27 cellular contexts compared by ENCODE assay signal in genomic region chr4:118356731-118357130, GRCh38. TPM values are rescaled to one million over a fixed set of nuclear protein-coding genes. Genes with fewer than 3 reads are reported as not detected.
"Had no signal": no experiment of that assay in that cellular context is flagged by ENCODE, and none has a peak within 500 bp of the region (broad histone marks: within the 10 kb centered on the region; RNA-seq: fewer than 3 reads in every experiment).

No MANE protein-coding gene starts in this region.

- H3K36me3 Mint-ChIP-seq: activated naive CD4-positive, alpha-beta T cell treated with anti-CD3 and anti-CD28 coated beads, Interleukin-2, amount 10 ng/mL, durations not matched to agents 7 days and 5 days had no signal

- H3K36me3 ChIP-seq: colonic mucosa, heart right ventricle, lower lobe of right lung, transverse colon had no signal

- H3K4me3 ChIP-seq: colonic mucosa, dorsolateral prefrontal cortex, heart right ventricle, lower lobe of right lung, testis, transverse colon had no signal

- H3K27ac Mint-ChIP-seq: activated CD4-positive, alpha-beta memory T cell treated with anti-CD3 and anti-CD28 coated beads, Interleukin-2, amount 10 ng/mL, durations not matched to agents 7 days and 5 days; activated naive CD4-positive, alpha-beta T cell treated with anti-CD3 and anti-CD28 coated beads, Interleukin-2, amount 10 ng/mL, durations not matched to agents 7 days and 5 days; activated T-cell treated with anti-CD3 and anti-CD28 coated beads, Interleukin-2, amount 50 U/mL, for 24 hours; natural killer cell; T-helper 2 cell treated with Interferon-gamma antibody and Interleukin-4, amounts not matched to agents 5 μg/mL and 100 μg/mL, for 36 hours had no signal

- H3K4me3 Mint-ChIP-seq: activated CD4-positive, alpha-beta memory T cell treated with anti-CD3 and anti-CD28 coated beads, Interleukin-2, amount 10 ng/mL, durations not matched to agents 7 days and 5 days; activated naive CD4-positive, alpha-beta T cell treated with anti-CD3 and anti-CD28 coated beads, Interleukin-2, amount 10 ng/mL, durations not matched to agents 7 days and 5 days; activated T-cell treated with anti-CD3 and anti-CD28 coated beads, Interleukin-2, amount 50 U/mL, for 24 hours; natural killer cell; T-helper 2 cell treated with Interferon-gamma antibody and Interleukin-4, amounts not matched to agents 5 μg/mL and 100 μg/mL, for 36 hours had no signal

- ATAC-seq: activated CD4-positive, CD25-positive, alpha-beta regulatory T cell treated with anti-CD3 and anti-CD28 coated beads, Interleukin-2, amount 50 U/mL, for 24 hours; heart right ventricle; left lobe of liver; lower lobe of right lung; natural killer cell; right cardiac atrium; stimulated activated naive CD8-positive, alpha-beta T cell treated with anti-CD3 and anti-CD28 coated beads, Interleukin-15, Interleukin-2, amounts not matched to agents 100 U/mL and 50 U/mL, for 24 hours had no signal

- DNase-seq: activated CD4-positive, alpha-beta memory T cell treated with anti-CD3 and anti-CD28 coated beads, Interleukin-2, amount 10 ng/mL, durations not matched to agents 7 days and 5 days; activated CD4-positive, alpha-beta T cell treated with anti-CD3 and anti-CD28 coated beads for 48 hours; activated CD8-positive, alpha-beta memory T cell treated with anti-CD3 and anti-CD28 coated beads, Interleukin-2, amount 50 U/mL, for 48 hours; activated gamma-delta T cell; activated naive CD4-positive, alpha-beta T cell treated with anti-CD3 and anti-CD28 coated beads, Interleukin-2, amount 10 ng/mL, durations not matched to agents 7 days and 5 days; activated T-cell treated with anti-CD3 and anti-CD28 coated beads, Interleukin-2, amount 50 U/mL, for 24 hours; cerebellar nuclear complex; colonic mucosa; dorsolateral prefrontal cortex; effector memory CD4-positive, alpha-beta T cell; erythroblast; foreskin melanocyte; heart right ventricle; kidney glomerular epithelial cell; lower lobe of right lung; mesendoderm; natural killer cell; right cardiac atrium; stimulated activated CD4-positive, alpha-beta T cell treated with anti-CD3 and anti-CD28 coated beads, Interleukin-2, amount 100 ng/mL, for 48 hours; stimulated activated naive CD8-positive, alpha-beta T cell treated with anti-CD3 and anti-CD28 coated beads, Interleukin-15, Interleukin-2, amounts not matched to agents 100 U/mL and 50 U/mL, for 24 hours; T-helper 1 cell; testis; transverse colon had no signal

- H3K27me3 ChIP-seq: testis had no signal

- H3K9me3 Mint-ChIP-seq: activated CD4-positive, alpha-beta memory T cell treated with anti-CD3 and anti-CD28 coated beads, Interleukin-2, amount 10 ng/mL, durations not matched to agents 7 days and 5 days; activated naive CD4-positive, alpha-beta T cell treated with anti-CD3 and anti-CD28 coated beads, Interleukin-2, amount 10 ng/mL, durations not matched to agents 7 days and 5 days; activated T-cell treated with anti-CD3 and anti-CD28 coated beads, Interleukin-2, amount 50 U/mL, for 24 hours; natural killer cell; T-helper 2 cell treated with Interferon-gamma antibody and Interleukin-4, amounts not matched to agents 5 μg/mL and 100 μg/mL, for 36 hours had no signal

- H3K9me3 ChIP-seq: colonic mucosa, heart right ventricle, lower lobe of right lung, testis, transverse colon had no signal

- H3K27ac ChIP-seq: colonic mucosa, dorsolateral prefrontal cortex, heart right ventricle, lower lobe of right lung, testis, transverse colon, VCaP had no signal

RNA-seq across cellular contexts. Expression of gene PRSS12, which starts 3.9 kb away (rescaled TPM):
- total RNA-seq: activated CD4-positive, alpha-beta memory T cell treated with anti-CD3 and anti-CD28 coated beads, Interleukin-2, amount 10 ng/mL, durations not matched to agents 7 days and 5 days; natural killer cell; right cardiac atrium had no signal
